Comparison of ENCODE assay signal across 1 cellular context in genomic region chr5:112604741-112605390, GRCh38.
TF ChIP-seq lines count a peak whose summit lies in the region.

No MANE protein-coding gene starts in this region.

TF ChIP-seq in K562, 482 proteins besides CTCF, POLR2A, EP300 and RAD21 (continued from another document and continues in another):
- TF ChIP-seq RREB1 (CRISPR knock-in tag; IDR thresholded peaks at IDR 0.05) (no peak), ZBTB8A (IDR thresholded peaks at IDR 0.05; ENCODE audit: partially characterized antibody) (no peak), MAZ (CRISPR knock-in tag; conservative IDR thresholded peaks at IDR 0.05 in 1 of 2, IDR thresholded peaks at IDR 0.05 in 1 of 2) (no peak), SREBF1 (IDR thresholded peaks at IDR 0.05; ENCODE audit: borderline replicate concordance, low read depth, low read length) (no peak), PHTF2 (CRISPR knock-in tag; IDR thresholded peaks at IDR 0.05) (no peak), HMBOX1 (IDR thresholded peaks at IDR 0.05) (no peak), TBP (optimal IDR thresholded peaks at IDR 0.05; ENCODE audit: low read depth, low read length) (no peak), POLR2G (IDR thresholded peaks at IDR 0.05; ENCODE audit: low read depth, low read length) (no peak), PTRF (tag; IDR thresholded peaks at IDR 0.05) (no peak), SMC3 (conservative IDR thresholded peaks at IDR 0.05; ENCODE audit: insufficient read depth, low read depth, low read length) (peak; percentile 62), FOXJ2 (tag; IDR thresholded peaks at IDR 0.05) (no peak), PATZ1 (CRISPR knock-in tag; IDR thresholded peaks at IDR 0.05; ENCODE audit: borderline replicate concordance) (no peak), ILF3 (IDR thresholded peaks at IDR 0.05; ENCODE audit: borderline replicate concordance) (no peak), PURB (CRISPR knock-in tag; IDR thresholded peaks at IDR 0.05; ENCODE audit: low read depth) (no peak), JUN (IDR thresholded peaks at IDR 0.05; ENCODE audit: borderline replicate concordance, low read depth, low read length) (no peak), JUN (CRISPR knock-in tag; IDR thresholded peaks at IDR 0.05; ENCODE audit: borderline replicate concordance) (no peak), SFPQ (IDR thresholded peaks at IDR 0.05; ENCODE audit: low read depth, low read length) (no peak), ESRRA (IDR thresholded peaks at IDR 0.05; ENCODE audit: borderline replicate concordance, low read depth) (no peak), ZBTB2 (IDR thresholded peaks at IDR 0.05) (no peak), ZNF384 (IDR thresholded peaks at IDR 0.05; ENCODE audit: low read depth, low read length) (peak; percentile 63; the same call in 1 of the 2 replicates), ZBTB11 (CRISPR knock-in tag; IDR thresholded peaks at IDR 0.05) (no peak), SNAPC5 (CRISPR knock-in tag; IDR thresholded peaks at IDR 0.05) (no peak), ZNF740 (CRISPR knock-in tag; IDR thresholded peaks at IDR 0.05) (0 out of 2 replicates have a peak, but pooled peaks have one; percentile 35), ZNF740 (tag; IDR thresholded peaks at IDR 0.05) (no peak), MAFF (IDR thresholded peaks at IDR 0.05; ENCODE audit: low read length) (no peak), ZNF696 (CRISPR knock-in tag; conservative IDR thresholded peaks at IDR 0.05) (no peak), MEF2A (IDR thresholded peaks at IDR 0.05; ENCODE audit: control insufficient read depth, low read depth, low read length) (no peak), RFX7 (CRISPR knock-in tag; IDR thresholded peaks at IDR 0.05) (no peak), NR2C1 (IDR thresholded peaks at IDR 0.05) (no peak), NR2C1 (tag; IDR thresholded peaks at IDR 0.05) (peak; percentile 57; the same call in 1 of the 2 replicates), ZNF764 (CRISPR knock-in tag; IDR thresholded peaks at IDR 0.05; ENCODE audit: low read depth) (no peak), TEAD1 (CRISPR knock-in tag; IDR thresholded peaks at IDR 0.05) (no peak), NR3C1 (CRISPR knock-in tag; IDR thresholded peaks at IDR 0.05) (no peak), ZSCAN32 (CRISPR knock-in tag; IDR thresholded peaks at IDR 0.05) (no peak), HOMEZ (CRISPR knock-in tag; IDR thresholded peaks at IDR 0.05) (no peak), CTCFL (IDR thresholded peaks at IDR 0.05; ENCODE audit: borderline replicate concordance, insufficient read depth, low read depth, low read length, poor library complexity, severe bottlenecking) (peak; percentile 28), RBM39 (optimal IDR thresholded peaks at IDR 0.05; ENCODE audit: low read depth, low read length) (no peak), MLX (CRISPR knock-in tag; conservative IDR thresholded peaks at IDR 0.05) (no peak), CREM (IDR thresholded peaks at IDR 0.05; ENCODE audit: low read depth) (no peak), LCOR (CRISPR knock-in tag; IDR thresholded peaks at IDR 0.05) (no peak)
